In genomic region chr13:30585748-30586262, GRCh38 we compare ENCODE assay signal across 20 cellular contexts. TPM values are rescaled to one million over a fixed set of nuclear protein-coding genes. Genes with fewer than 3 reads are reported as not detected.
DNase-seq lines count a peak whose midpoint lies in the region; ATAC-seq, FAIRE-seq and TF ChIP-seq lines count a peak whose summit lies in the region.
"Had no signal": no experiment of that assay in that cellular context is flagged by ENCODE, and none has a peak within 500 bp of the region (broad histone marks: within the 10 kb centered on the region; RNA-seq: fewer than 3 reads in every experiment).

No MANE protein-coding gene starts in this region.

- no peaks in the 10 kb centered on the region for H3K9me3 Mint-ChIP-seq in activated T-helper 2 cell treated with anti-CD3 and anti-CD28 coated beads, Interferon-gamma antibody, Interleukin-2, Interleukin-4, amounts not matched to agents 10 μg/mL and 5 μg/mL and 100 μg/mL, durations not matched to agents 14 hours and 24 hours and 36 hours
- H3K9me3 Mint-ChIP-seq: activated naive CD4-positive, alpha-beta T cell treated with anti-CD3 and anti-CD28 coated beads, Interleukin-2, amount 50 U/mL, for 72 hours; naive B cell; T-cell had no signal

- no peak for TF ChIP-seq POLR2A in esophagus squamous epithelium (IDR thresholded peaks at IDR 0.05)
- no peak for TF ChIP-seq POLR2A in ovary (IDR thresholded peaks at IDR 0.05)

- FAIRE-seq in RCC 7860 (lab: Jason Lieb, UNC) = no peak
- FAIRE-seq: GM18507, GM19239 had no signal

- H3K4me1 Mint-ChIP-seq in activated T-helper 2 cell treated with anti-CD3 and anti-CD28 coated beads, Interferon-gamma antibody, Interleukin-2, Interleukin-4, amounts not matched to agents 10 μg/mL and 5 μg/mL and 100 μg/mL, durations not matched to agents 14 hours and 24 hours and 36 hours (ENCODE audit: low read depth) = peaks cover 4% of the 10 kb centered on the region
- H3K4me1 Mint-ChIP-seq: activated CD4-positive, alpha-beta T cell treated with anti-CD3 and anti-CD28 coated beads for 36 hours had no signal

- H3K9me3 ChIP-seq in esophagus squamous epithelium (no peaks in the 10 kb centered on the region), ovary (no peaks in the 10 kb centered on the region)
- H3K9me3 ChIP-seq: left ventricle myocardium inferior, prostate gland, suprapubic skin had no signal

- H3K4me3 ChIP-seq in choroid plexus epithelial cell (ENCODE audit: low read depth, low read length) (no peak overlapping the region), skeletal muscle cell (ENCODE audit: low read depth, low read length) (no peak overlapping the region), esophagus squamous epithelium (no peak overlapping the region), ovary (no peak overlapping the region)
- H3K4me3 ChIP-seq: left ventricle myocardium inferior, prostate gland, suprapubic skin had no signal

- H3K27me3 Mint-ChIP-seq in activated T-helper 2 cell treated with anti-CD3 and anti-CD28 coated beads, Interferon-gamma antibody, Interleukin-2, Interleukin-4, amounts not matched to agents 10 μg/mL and 5 μg/mL and 100 μg/mL, durations not matched to agents 14 hours and 24 hours and 36 hours (ENCODE audit: low read depth) = peaks cover 20% of the 10 kb centered on the region
- H3K27me3 Mint-ChIP-seq: activated CD4-positive, alpha-beta T cell treated with anti-CD3 and anti-CD28 coated beads for 36 hours; naive B cell; T-cell had no signal

- intact Hi-C loops in esophagus squamous epithelium (cut with DNase I) = no loop called here
- intact Hi-C loops in ovary (cut with DNase I) = no loop called here
- intact Hi-C loops in activated T-helper 2 cell treated with anti-CD3 and anti-CD28 coated beads, Interferon-gamma antibody, Interleukin-2, Interleukin-4, amounts not matched to agents 10 μg/mL and 5 μg/mL and 100 μg/mL, durations not matched to agents 14 hours and 24 hours and 36 hours (cut with micrococcal nuclease) = no loop called here

- H3K4me3 Mint-ChIP-seq in activated T-helper 2 cell treated with anti-CD3 and anti-CD28 coated beads, Interferon-gamma antibody, Interleukin-2, Interleukin-4, amounts not matched to agents 10 μg/mL and 5 μg/mL and 100 μg/mL, durations not matched to agents 14 hours and 24 hours and 36 hours (ENCODE audit: low read depth) = no peak overlapping the region
- H3K4me3 Mint-ChIP-seq: activated CD4-positive, alpha-beta T cell treated with anti-CD3 and anti-CD28 coated beads for 36 hours; naive B cell; T-cell had no signal

- H3K4me1 ChIP-seq in esophagus squamous epithelium (peaks cover 0 to 6% (median 0%) of the 10 kb centered on the region in 3 donors), ovary (ENCODE audit: insufficient read depth) (peaks cover 5% of the 10 kb centered on the region)
- H3K4me1 ChIP-seq: prostate gland had no signal

- no peak for ATAC-seq in GM21381 (IDR thresholded peaks at IDR 0.05; ENCODE audit: unreplicated experiment)
- ATAC-seq: activated CD4-positive, alpha-beta T cell treated with anti-CD3 and anti-CD28 coated beads for 36 hours; activated naive CD4-positive, alpha-beta T cell treated with anti-CD3 and anti-CD28 coated beads, Interleukin-2, amount 50 U/mL, for 72 hours; T-cell had no signal

- H3K36me3 Mint-ChIP-seq in activated T-helper 2 cell treated with anti-CD3 and anti-CD28 coated beads, Interferon-gamma antibody, Interleukin-2, Interleukin-4, amounts not matched to agents 10 μg/mL and 5 μg/mL and 100 μg/mL, durations not matched to agents 14 hours and 24 hours and 36 hours (ENCODE audit: low read depth) = no peaks in the 10 kb centered on the region
- H3K36me3 Mint-ChIP-seq: activated naive CD4-positive, alpha-beta T cell treated with anti-CD3 and anti-CD28 coated beads, Interleukin-2, amount 50 U/mL, for 72 hours; T-cell had no signal

- peak; percentile 61 for DNase-seq in EL
- peak; percentile 58 for DNase-seq in RCC 7860 (ENCODE audit: low spot score)
- DNase-seq in choroid plexus epithelial cell (ENCODE audit: low read depth) = peak; percentile 66
- DNase-seq in skeletal muscle cell (ENCODE audit: low read depth) = peak; percentile 21
- DNase-seq in esophagus squamous epithelium (lab: John Stamatoyannopoulos, UW) = no peak
- no peak for DNase-seq in ovary
- no peak for DNase-seq in activated T-helper 2 cell treated with anti-CD3 and anti-CD28 coated beads, Interferon-gamma antibody, Interleukin-2, Interleukin-4, amounts not matched to agents 10 μg/mL and 5 μg/mL and 100 μg/mL, durations not matched to agents 14 hours and 24 hours and 36 hours (ENCODE audit: low spot score)
- DNase-seq: activated CD4-positive, alpha-beta T cell treated with anti-CD3 and anti-CD28 coated beads for 36 hours; hypothalamus; left ventricle myocardium inferior; naive B cell; NCI-H1417 treated with DMSO at 0.1 percent for 48 hours; T-cell had no signal

- H3K36me3 ChIP-seq in esophagus squamous epithelium = no peaks in the 10 kb centered on the region
- H3K36me3 ChIP-seq in ovary = no peaks in the 10 kb centered on the region
- H3K36me3 ChIP-seq: left ventricle myocardium inferior, prostate gland, suprapubic skin had no signal

- WGBS in esophagus squamous epithelium, 2 donors = 65 to 81% methylated on average over 3 of the region's 3 CpGs
- 26 to 46% (median 28%) methylated on average over 3 of the region's 3 CpGs for WGBS in ovary, 3 donors

- TF ChIP-seq EP300 in ovary (IDR thresholded peaks at IDR 0.05) = no peak

- H3K27ac Mint-ChIP-seq in activated T-helper 2 cell treated with anti-CD3 and anti-CD28 coated beads, Interferon-gamma antibody, Interleukin-2, Interleukin-4, amounts not matched to agents 10 μg/mL and 5 μg/mL and 100 μg/mL, durations not matched to agents 14 hours and 24 hours and 36 hours = no peak overlapping the region
- H3K27ac Mint-ChIP-seq: activated CD4-positive, alpha-beta T cell treated with anti-CD3 and anti-CD28 coated beads for 36 hours; activated naive CD4-positive, alpha-beta T cell treated with anti-CD3 and anti-CD28 coated beads, Interleukin-2, amount 50 U/mL, for 72 hours; T-cell had no signal

- H3K27me3 ChIP-seq in esophagus squamous epithelium (no peaks in the 10 kb centered on the region), ovary (no peaks in the 10 kb centered on the region)
- H3K27me3 ChIP-seq: suprapubic skin had no signal

- H3K27ac ChIP-seq in esophagus squamous epithelium = no peak overlapping the region
- no peak overlapping the region for H3K27ac ChIP-seq in ovary
- H3K27ac ChIP-seq: C4-2B, left ventricle myocardium inferior, prostate gland, suprapubic skin had no signal

- TF ChIP-seq CTCF in choroid plexus epithelial cell (conservative IDR thresholded peaks at IDR 0.05; ENCODE audit: low read depth, low read length) (no peak), esophagus squamous epithelium (IDR thresholded peaks at IDR 0.05) (no peak), ovary (IDR thresholded peaks at IDR 0.05) (no peak)

RNA-seq across cellular contexts. Expression of gene USPL1, which starts 31.9 kb away (rescaled TPM):
- total RNA-seq in esophagus squamous epithelium (10 to 100 TPM in 2 of 4 donors, 1 to 10 TPM in 2; 8.4 to 19.1 (median 10.6) TPM), ovary (10 to 100 TPM; 19.4 to 26.8 (median 22.4) TPM)
- 10 to 100 TPM; 12.1 to 16.2 TPM for polyA plus RNA-seq in ovary
- 14.0 and 14.3 TPM in 2 replicates for total RNA-seq in activated T-helper 2 cell treated with anti-CD3 and anti-CD28 coated beads, Interferon-gamma antibody, Interleukin-2, Interleukin-4, amounts not matched to agents 10 μg/mL and 5 μg/mL and 100 μg/mL, durations not matched to agents 14 hours and 24 hours and 36 hours

Comparison
In these comparisons a context has a peak if more than half of its experiments do, and no peak if none do; other contexts are left out.
1. DNase-seq: peak in EL (single experiment), RCC 7860 (single experiment), choroid plexus epithelial cell (single experiment) and skeletal muscle cell (single experiment); none in esophagus squamous epithelium (single experiment), ovary (0 of 5) and activated T-helper 2 cell treated with anti-CD3 and anti-CD28 coated beads, Interferon-gamma antibody, Interleukin-2, Interleukin-4, amounts not matched to agents 10 μg/mL and 5 μg/mL and 100 μg/mL, durations not matched to agents 14 hours and 24 hours and 36 hours (single experiment).